Comparison of ENCODE assay signal across 1 cellular context in genomic region chrX:40100537-40101429, GRCh38.
TF ChIP-seq lines count a peak whose summit lies in the region.

No MANE protein-coding gene starts in this region.

TF ChIP-seq in GM12878, 131 proteins besides CTCF, POLR2A, EP300 and RAD21 (continued from another document):
- TF ChIP-seq ZNF687 (IDR thresholded peaks at IDR 0.05) (no peak), KAT2A (conservative IDR thresholded peaks at IDR 0.05; ENCODE audit: control insufficient read depth, low read depth, low read length) (no peak), ATF7 (IDR thresholded peaks at IDR 0.05; ENCODE audit: low read depth) (no peak), RBBP5 (conservative IDR thresholded peaks at IDR 0.05) (no peak), MTA3 (IDR thresholded peaks at IDR 0.05; ENCODE audit: borderline replicate concordance, low read length) (no peak), ZBED1 (IDR thresholded peaks at IDR 0.05; ENCODE audit: borderline replicate concordance) (no peak), PML (IDR thresholded peaks at IDR 0.05; ENCODE audit: low read length) (no peak), SREBF2 (IDR thresholded peaks at IDR 0.05; ENCODE audit: low read length) (no peak)
